Comparison of ENCODE assay signal across 13 cellular contexts in genomic region chr16:31467151-31467550, GRCh38. TPM values are rescaled to one million over a fixed set of nuclear protein-coding genes. Genes with fewer than 3 reads are reported as not detected.
DNase-seq lines count a peak whose midpoint lies in the region; ATAC-seq, FAIRE-seq and TF ChIP-seq lines count a peak whose summit lies in the region.
"Had no signal": no experiment of that assay in that cellular context is flagged by ENCODE, and none has a peak within 500 bp of the region (broad histone marks: within the 10 kb centered on the region; RNA-seq: fewer than 3 reads in every experiment).

No MANE protein-coding gene starts in this region.

- H3K4me1 Mint-ChIP-seq in nephron progenitor cell = peaks cover 8% of the 10 kb centered on the region

- peak; percentile 55 for ATAC-seq in HG02885 (IDR thresholded peaks at IDR 0.05; ENCODE audit: poor library complexity, unreplicated experiment)
- ATAC-seq in GM19455 (IDR thresholded peaks at IDR 0.05; ENCODE audit: unreplicated experiment) = no peak
- no peak for ATAC-seq in GM19397 (IDR thresholded peaks at IDR 0.05; ENCODE audit: unreplicated experiment)
- ATAC-seq: PC-3 had no signal

- no peaks in the 10 kb centered on the region for H3K9me3 Mint-ChIP-seq in nephron progenitor cell
- H3K9me3 Mint-ChIP-seq: activated naive CD4-positive, alpha-beta T cell treated with anti-CD3 and anti-CD28 coated beads, Interleukin-2, amount 50 U/mL, for 24 hours had no signal

- no peak overlapping the region for H3K4me3 Mint-ChIP-seq in nephron progenitor cell
- H3K4me3 Mint-ChIP-seq: activated naive CD4-positive, alpha-beta T cell treated with anti-CD3 and anti-CD28 coated beads, Interleukin-2, amount 50 U/mL, for 24 hours had no signal

- peaks cover 9% of the 10 kb centered on the region for H3K27me3 Mint-ChIP-seq in nephron progenitor cell (ENCODE audit: low read depth, poor library complexity)

- peaks cover 23% of the 10 kb centered on the region for H3K36me3 Mint-ChIP-seq in nephron progenitor cell (ENCODE audit: low read depth)

- no peak for FAIRE-seq in GM12891 (lab: Jason Lieb, UNC)

- peak overlapping the region; percentile 19 for H3K27ac Mint-ChIP-seq in nephron progenitor cell
- H3K27ac Mint-ChIP-seq: activated naive CD4-positive, alpha-beta T cell treated with anti-CD3 and anti-CD28 coated beads, Interleukin-2, amount 50 U/mL, for 24 hours had no signal

- DNase-seq in GM12891 (ENCODE audit: insufficient read length, low spot score) (no peak), RPMI7951 (ENCODE audit: low read depth) (peak; percentile 53), nephron progenitor cell (no peak), mucosa of gallbladder (ENCODE audit: low spot score) (no peak), DMS79 (lab: John Stamatoyannopoulos, UW) (no peak)
- DNase-seq: NCI-H1105 treated with DMSO at 0.1 percent for 48 hours, PC-3, WERI-Rb-1 had no signal

- no peak for TF ChIP-seq CTCF in nephron progenitor cell (IDR thresholded peaks at IDR 0.05)

- TF ChIP-seq POLR2A in GM12891 (IDR thresholded peaks at IDR 0.05; ENCODE audit: low read depth, low read length) = no peak

TF ChIP-seq in GM12891, 5 proteins besides CTCF, POLR2A, EP300 and RAD21:
- no peak for TF ChIP-seq PAX5 (IDR thresholded peaks at IDR 0.05; ENCODE audit: insufficient read depth, low read length, severe bottlenecking)
- no peak for TF ChIP-seq POU2F2 (IDR thresholded peaks at IDR 0.05; ENCODE audit: low read depth, low read length)
- no peak for TF ChIP-seq SPI1 (IDR thresholded peaks at IDR 0.05; ENCODE audit: low read depth, low read length)
- no peak for TF ChIP-seq TAF1 (IDR thresholded peaks at IDR 0.05; ENCODE audit: low read depth, low read length)
- peak; percentile 40; the same call in 1 of the 2 replicates for TF ChIP-seq POLR2AphosphoS5 (IDR thresholded peaks at IDR 0.05; ENCODE audit: low read depth, low read length)

RNA-seq across cellular contexts. Expression of gene TGFB1I1, which starts 4.8 kb away (rescaled TPM):
- 1.5 TPM for polyA plus RNA-seq in GM12891 (2012; ENCODE audit: low read depth, missing spikeins)
- 27.5 and 37.7 TPM in 2 replicates for total RNA-seq in RPMI7951 (2014; rRNA removed; shearing (Covaris generic))
- 85.5 TPM for total RNA-seq in mucosa of gallbladder

RNA-seq across cellular contexts. Expression of gene ARMC5, which starts 7.8 kb away (rescaled TPM):
- polyA plus RNA-seq in GM12891 (2012; ENCODE audit: low read depth, missing spikeins) = 7.6 TPM
- 4.6 and 4.9 TPM in 2 replicates for total RNA-seq in RPMI7951 (2014; rRNA removed; shearing (Covaris generic))
- 14.6 TPM for total RNA-seq in mucosa of gallbladder

RNA-seq across cellular contexts. Expression of gene SLC5A2, which starts 15.8 kb away (rescaled TPM):
- polyA plus RNA-seq in GM12891 (2012; ENCODE audit: low read depth, missing spikeins) = 0.26 TPM
- 0.10 TPM in 1 of 2 replicates, not detected in the other for total RNA-seq in RPMI7951 (2014; rRNA removed; shearing (Covaris generic))
- 3.7 TPM for total RNA-seq in mucosa of gallbladder

RNA-seq across cellular contexts. Expression of gene ZNF843, which starts 24.6 kb away (rescaled TPM):
- polyA plus RNA-seq in GM12891 (2012; ENCODE audit: low read depth, missing spikeins) = 0.03 TPM
- 0.20 TPM in 1 of 2 replicates, not detected in the other for total RNA-seq in RPMI7951 (2014; rRNA removed; shearing (Covaris generic))
- 1.2 TPM for total RNA-seq in mucosa of gallbladder
- total RNA-seq: PC-3 had no signal

RNA-seq across cellular contexts. Expression of gene COX6A2, which starts 39.0 kb away (rescaled TPM):
- not detected for polyA plus RNA-seq in GM12891 (2012; ENCODE audit: low read depth, missing spikeins)
- not detected in 2 replicates for total RNA-seq in RPMI7951 (2014; rRNA removed; shearing (Covaris generic))
- 1.3 TPM for total RNA-seq in mucosa of gallbladder
- total RNA-seq: hepatocyte, PC-3 had no signal
